Comparison of ENCODE assay signal across 9 cellular contexts in the genomic region with DNA sequence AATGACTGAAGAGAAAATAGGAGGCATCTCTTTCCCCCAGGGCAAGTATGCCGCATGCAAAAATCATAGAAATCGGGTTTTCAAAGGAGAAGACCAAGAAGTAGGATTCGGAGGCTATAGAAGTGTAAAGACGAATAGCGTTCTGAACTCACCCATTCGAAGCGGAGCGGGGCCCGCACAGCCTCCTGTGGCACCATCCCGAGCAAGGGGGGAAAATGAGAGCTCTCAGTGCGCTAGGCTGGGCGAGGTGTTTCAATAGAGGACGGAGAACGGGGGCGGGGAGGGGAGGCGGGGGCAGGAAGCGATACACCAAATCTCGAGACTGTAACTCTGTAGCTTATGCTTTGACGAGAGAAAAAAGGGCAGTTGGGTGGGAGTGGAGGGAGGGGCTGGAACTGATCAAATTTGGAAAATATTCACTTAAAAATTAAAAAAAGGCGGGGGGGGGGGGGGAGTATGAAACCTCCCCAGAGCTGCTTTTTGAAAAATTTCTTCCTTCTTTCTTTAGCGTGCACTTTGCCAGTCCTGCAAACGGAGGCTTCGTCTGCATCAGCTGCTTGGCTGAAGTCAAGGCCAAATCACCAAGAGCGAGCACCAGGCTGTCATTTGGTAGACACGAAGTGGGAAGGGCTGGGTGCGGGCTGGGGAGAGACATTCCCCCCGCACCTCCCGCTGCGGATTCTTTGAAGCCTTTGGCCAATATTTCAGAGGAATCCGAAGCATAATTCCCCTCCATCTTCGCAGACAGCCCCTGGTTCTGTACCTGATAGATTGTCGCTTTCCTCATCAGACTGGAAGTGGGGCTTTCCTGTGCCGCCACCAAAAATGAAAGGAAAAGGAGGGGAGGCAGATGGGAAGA. TPM values are rescaled to one million over a fixed set of nuclear protein-coding genes. Genes with fewer than 3 reads are reported as not detected.
DNase-seq lines count a peak whose midpoint lies in the region; ATAC-seq and TF ChIP-seq lines count a peak whose summit lies in the region.
"Had no signal": no experiment of that assay in that cellular context is flagged by ENCODE, and none has a peak within 500 bp of the region (broad histone marks: within the 10 kb centered on the region; RNA-seq: fewer than 3 reads in every experiment).

No MANE protein-coding gene starts in this region.

- no peak overlapping the region for H3K27ac Mint-ChIP-seq in immature natural killer cell

- ATAC-seq in body of pancreas: peak; percentile 54

- H3K4me3 Mint-ChIP-seq in immature natural killer cell: peak overlapping the region in 3 of 5 donors; percentile 31 to 45 (median 36)

- H3K4me1 ChIP-seq in HUES6 (ENCODE audit: control insufficient read depth, insufficient read depth, low read length): peaks cover 23% of the 10 kb centered on the region
- peaks cover 7% of the 10 kb centered on the region for H3K4me1 ChIP-seq in body of pancreas
- H3K4me1 ChIP-seq in spleen: peaks cover 0 to 24% (median 8%) of the 10 kb centered on the region in 6 donors

- H3K9me3 ChIP-seq in HUES6 (ENCODE audit: control insufficient read depth, insufficient read depth, low read depth, low read length): no peaks in the 10 kb centered on the region
- H3K9me3 ChIP-seq in body of pancreas: no peaks in the 10 kb centered on the region
- H3K9me3 ChIP-seq in spleen: no peaks in the 10 kb centered on the region

- WGBS in body of pancreas, 2 donors: 7 to 9% methylated on average over 33 of the region's 33 CpGs
- WGBS in spleen, 5 donors: 5 to 11% (median 6%) methylated on average over 33 of the region's 33 CpGs

- peaks cover 18% of the 10 kb centered on the region for H3K27me3 ChIP-seq in HUES6 (ENCODE audit: control insufficient read depth, insufficient read depth, low read length)
- no peaks in the 10 kb centered on the region for H3K27me3 ChIP-seq in body of pancreas
- peaks cover 0 to 83% (median 20%) of the 10 kb centered on the region in 7 donors for H3K27me3 ChIP-seq in spleen (replicated peaks in 1 of 7)

- DNase-seq in body of pancreas (peak; percentile 38 to 51 (median 44)), immature natural killer cell (no peak), spleen (no peak), SHP77 (lab: John Stamatoyannopoulos, UW) (no peak), SW480 (ENCODE audit: low spot score) (no peak), GM10266 (ENCODE audit: extremely low spot score) (no peak)
- DNase-seq in activated CD8-positive, alpha-beta memory T cell treated with anti-CD3 and anti-CD28 coated beads, Interleukin-2, amount 50 U/mL, for 4 hours: no peak
- DNase-seq: activated naive CD4-positive, alpha-beta T cell treated with anti-CD3 and anti-CD28 coated beads, Interleukin-2, amount 50 U/mL, for 16 hours had no signal

- H3K36me3 Mint-ChIP-seq in immature natural killer cell: no peaks in the 10 kb centered on the region

- no peaks in the 10 kb centered on the region for H3K36me3 ChIP-seq in HUES6 (ENCODE audit: control insufficient read depth, insufficient read depth, low read length)
- no peaks in the 10 kb centered on the region for H3K36me3 ChIP-seq in body of pancreas (replicated peaks in 1 of 2; ENCODE audit: insufficient read depth in 1 of 2, low read depth in 2 of 2)
- no peaks in the 10 kb centered on the region for H3K36me3 ChIP-seq in spleen

- no peak overlapping the region for H3K27ac ChIP-seq in HUES6 (ENCODE audit: low read depth, low read length)
- H3K27ac ChIP-seq in body of pancreas: peak overlapping the region in 3 of 4 donors; percentile 67 to 84 (median 76)
- peak overlapping the region in 7 of 8 donors; percentile 26 to 68 (median 44) for H3K27ac ChIP-seq in spleen

- intact Hi-C loops in body of pancreas (cut with DNase I): no loop called here
- intact Hi-C loops in spleen (cut with DNase I; ENCODE audit: low total_unique reads): no loop called here

- H3K4me3 ChIP-seq in HUES6 (ENCODE audit: low read depth, low read length) (peak overlapping the region; percentile 57), body of pancreas (peak overlapping the region; percentile 4 to 12), spleen (peak overlapping the region in 7 of 8 donors; percentile 15 to 57 (median 24))

- H3K27me3 Mint-ChIP-seq in immature natural killer cell (ENCODE audit: low read depth in 3 of 3): peaks cover 5 to 9% (median 7%) of the 10 kb centered on the region in 3 donors

- peak in 2 of 3 donors; percentile 32 to 41 for TF ChIP-seq POLR2A in body of pancreas (IDR thresholded peaks at IDR 0.05)
- TF ChIP-seq POLR2A in spleen (IDR thresholded peaks at IDR 0.05): no peak

- peaks cover 0 to 8% of the 10 kb centered on the region in 2 donors for H3K4me1 Mint-ChIP-seq in immature natural killer cell

- no peak overlapping the region for H3K9ac ChIP-seq in HUES6 (ENCODE audit: low read length)

- no peak for TF ChIP-seq CTCF in body of pancreas (IDR thresholded peaks at IDR 0.05)
- no peak for TF ChIP-seq CTCF in spleen (IDR thresholded peaks at IDR 0.05 in 8 of 11, conservative IDR thresholded peaks at IDR 0.05 in 3 of 11)
- no peak for TF ChIP-seq CTCF in GM10266 (IDR thresholded peaks at IDR 0.05; ENCODE audit: control insufficient read depth, insufficient read depth, low read depth, missing control alignments)

- peaks cover 0 to 3% (median 0%) of the 10 kb centered on the region in 6 donors for H3K9me3 Mint-ChIP-seq in immature natural killer cell

RNA-seq across cellular contexts. Expression of gene BLID, which starts 15.6 kb away (rescaled TPM):
- total RNA-seq in body of pancreas (not detected), spleen (under 1 TPM in 2 of 7 donors, not detected in 5; 0.61 to 0.64 TPM)
- polyA plus RNA-seq in immature natural killer cell (not detected), spleen (not detected)

Comparison
In these comparisons a context has a peak if more than half of its experiments do, and no peak if none do; other contexts are left out.
1. DNase-seq: peak in body of pancreas (4 of 4); none in immature natural killer cell (0 of 3), spleen (single experiment), SHP77 (0 of 2), SW480 (single experiment), GM10266 (single experiment) and activated CD8-positive, alpha-beta memory T cell treated with anti-CD3 and anti-CD28 coated beads, Interleukin-2, amount 50 U/mL, for 4 hours (single experiment).
2. POLR2A ChIP-seq: peak in body of pancreas (2 of 3); none in spleen (0 of 3).
3. Peak in every context shown above with its lines, with median percentiles within 50 percentile points of each other: H3K4me3 ChIP-seq.